Comparison of ENCODE assay signal across 31 cellular contexts in genomic region chr2:158815166-158815565, GRCh38. TPM values are rescaled to one million over a fixed set of nuclear protein-coding genes. Genes with fewer than 3 reads are reported as not detected.
"Had no signal": no experiment of that assay in that cellular context is flagged by ENCODE, and none has a peak within 500 bp of the region (broad histone marks: within the 10 kb centered on the region; RNA-seq: fewer than 3 reads in every experiment).

No MANE protein-coding gene starts in this region.

- H3K4me3 ChIP-seq: colonic mucosa, esophagus squamous epithelium, heart left ventricle had no signal

- H3K9me3 ChIP-seq: colonic mucosa, esophagus squamous epithelium, heart left ventricle had no signal

- H3K36me3 ChIP-seq: colonic mucosa, esophagus squamous epithelium, heart left ventricle, WERI-Rb-1 had no signal

- ATAC-seq: activated CD4-positive, CD25-positive, alpha-beta regulatory T cell treated with anti-CD3 and anti-CD28 coated beads, Interleukin-2, amount 50 U/mL, for 24 hours; activated CD8-positive, alpha-beta T cell treated with anti-CD3 and anti-CD28 coated beads for 36 hours; activated T-cell treated with anti-CD3 and anti-CD28 coated beads, Interleukin-2, amount 50 U/mL, for 4 hours; activated T-helper 17 cell treated with anti-CD3 and anti-CD28 coated beads, Interleukin-2, amount 50 U/mL, for 72 hours; heart left ventricle; T-helper 17 cell had no signal

- H3K4me1 ChIP-seq: colonic mucosa had no signal

- DNase-seq: activated B cell treated with CpG ODN at 0.5 μM for 24 hours; activated CD4-positive, alpha-beta T cell treated with anti-CD3 and anti-CD28 coated beads for 48 hours; activated CD4-positive, alpha-beta T cell treated with anti-CD3 and anti-CD28 coated beads, Interleukin-2, amount 50 U/mL, for 1 hour; activated CD4-positive, alpha-beta T cell treated with anti-CD3 and anti-CD28 coated beads, Interleukin-2, amount 50 U/mL, for 48 hours; activated CD8-positive, alpha-beta memory T cell treated with anti-CD3 and anti-CD28 coated beads for 24 hours; activated CD8-positive, alpha-beta T cell treated with anti-CD3 and anti-CD28 coated beads for 36 hours; activated effector memory CD4-positive, alpha-beta T cell treated with Interleukin-2 at 50 U/mL for 16 hours; activated gamma-delta T cell treated with Interleukin-2 at 50 U/mL for 16 hours; activated naive CD4-positive, alpha-beta T cell treated with anti-CD3 and anti-CD28 coated beads, Interleukin-2, amount 50 U/mL, for 16 hours; activated naive CD4-positive, alpha-beta T cell treated with Interleukin-2 at 50 U/mL for 16 hours; activated T-cell treated with anti-CD3 and anti-CD28 coated beads, Interleukin-2, amount 50 U/mL, for 4 hours; amygdala; aorta; central memory CD4-positive, alpha-beta T cell; cerebellar nuclear complex; colonic mucosa; effector CD8-positive, alpha-beta T cell; esophagus squamous epithelium; foreskin fibroblast; glutamatergic neuron; heart left ventricle; T-helper 1 cell; T-helper 17 cell; T1000 had no signal

- H3K27ac ChIP-seq: colonic mucosa, epithelial cell of prostate, heart left ventricle, WERI-Rb-1 had no signal

- H3K27me3 ChIP-seq: colonic mucosa, esophagus squamous epithelium, heart left ventricle had no signal

RNA-seq across cellular contexts. Expression of gene DAPL1, which starts 20.0 kb away (rescaled TPM):
- total RNA-seq: activated B cell treated with CpG ODN at 0.5 μM for 24 hours; activated CD8-positive, alpha-beta T cell treated with anti-CD3 and anti-CD28 coated beads for 36 hours; activated T-cell treated with anti-CD3 and anti-CD28 coated beads, Interleukin-2, amount 50 U/mL, for 4 hours; activated T-helper 17 cell treated with anti-CD3 and anti-CD28 coated beads, Interleukin-2, amount 50 U/mL, for 72 hours; aorta; dermis microvascular lymphatic vessel endothelial cell; endothelial cell of umbilical vein; frontal cortex; heart left ventricle; T-helper 17 cell had no signal
